ENCODE assay signal across 8 cellular contexts in the genomic region with DNA sequence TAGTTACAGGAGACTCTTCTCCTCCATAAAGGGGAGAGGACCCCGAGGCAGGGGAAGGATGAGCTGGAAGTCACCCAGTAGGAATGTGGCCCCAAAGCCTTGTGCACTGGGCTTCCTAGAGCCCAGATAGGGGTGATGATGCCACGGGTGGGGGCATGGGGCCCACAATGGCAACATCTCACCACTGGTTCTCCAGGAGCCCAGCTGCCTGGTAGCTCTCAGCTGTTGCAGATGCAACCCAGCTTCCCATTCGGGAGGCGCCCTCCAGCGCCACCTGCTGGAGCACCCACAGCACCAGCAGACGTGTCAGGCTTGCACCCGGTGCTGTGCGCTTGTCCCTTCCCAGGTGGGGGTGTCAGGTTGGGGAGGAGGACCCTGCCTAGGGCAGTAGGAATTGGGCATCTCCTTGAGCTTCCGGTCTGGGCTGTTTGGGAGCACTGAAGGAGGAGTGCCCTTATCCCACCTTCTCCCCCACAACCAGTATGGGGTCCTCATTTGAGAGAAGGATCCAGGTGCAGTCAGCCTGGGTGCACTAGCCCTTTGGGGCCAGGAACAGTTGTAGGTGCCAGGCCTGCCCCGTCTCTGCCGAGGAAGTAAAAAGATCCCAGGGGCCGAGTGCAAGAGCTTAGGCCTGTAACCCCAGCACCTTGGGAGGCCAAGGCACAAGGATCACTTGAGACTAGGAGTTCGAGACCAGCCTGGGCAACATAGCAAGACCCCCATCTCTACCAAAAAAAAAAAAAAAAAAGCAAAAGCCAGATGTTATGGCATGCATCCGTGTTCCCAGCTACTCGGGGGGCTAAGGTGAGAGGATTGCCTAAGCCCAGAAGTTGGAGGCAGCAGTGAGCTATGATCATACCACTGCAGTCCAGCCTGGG. TPM values are rescaled to one million over a fixed set of nuclear protein-coding genes. Genes with fewer than 3 reads are reported as not detected.
DNase-seq lines count a peak whose midpoint lies in the region; ATAC-seq and TF ChIP-seq lines count a peak whose summit lies in the region.

No MANE protein-coding gene starts in this region.

- no peak overlapping the region for H3K4me3 ChIP-seq in Panc1 (ENCODE audit: low read depth in 2 of 2, low read length in 2 of 2)

- H3K27ac ChIP-seq in Panc1 (ENCODE audit: low read length) = no peak overlapping the region

- no peaks in the 10 kb centered on the region for H3K27me3 ChIP-seq in Panc1 (ENCODE audit: control insufficient read depth, insufficient read depth, low read length)

- in situ Hi-C loops in Panc1 (cut with HindIII; ENCODE audit: low pct_unique_long_range_greater_than_20kb, low sequenced_read_pairs) = no loop called here

- peaks cover 7% of the 10 kb centered on the region for H3K4me1 Mint-ChIP-seq in activated T-cell treated with anti-CD3 and anti-CD28 coated beads, Interleukin-2, amount 50 U/mL, for 24 hours (ENCODE audit: low read depth)
- H3K4me1 Mint-ChIP-seq in nephron progenitor cell = peaks cover 21% of the 10 kb centered on the region

- H3K27ac Mint-ChIP-seq in activated T-cell treated with anti-CD3 and anti-CD28 coated beads, Interleukin-2, amount 50 U/mL, for 24 hours = peak overlapping the region; percentile 50
- no peak overlapping the region for H3K27ac Mint-ChIP-seq in nephron progenitor cell

- DNase-seq in CD1c-positive myeloid dendritic cell (ENCODE audit: extremely low spot score) = peak; percentile 82
- DNase-seq in HEK293T (ENCODE audit: extremely low spot score) = peak; percentile 93
- DNase-seq in Panc1 (ENCODE audit: low read depth, low spot score) = peak; percentile 51
- peak; percentile 88 for DNase-seq in activated T-cell treated with anti-CD3 and anti-CD28 coated beads, Interleukin-2, amount 50 U/mL, for 24 hours
- DNase-seq in fibroblast of gingiva (ENCODE audit: low read depth) = peak; percentile 54
- peak; percentile 67 for DNase-seq in nephron progenitor cell
- DNase-seq in stimulated activated naive CD8-positive, alpha-beta T cell treated with anti-CD3 and anti-CD28 coated beads, Interleukin-15, Interleukin-2, amounts not matched to agents 100 U/mL and 50 U/mL, for 24 hours = peak; percentile 88

- no peaks in the 10 kb centered on the region for H3K4me1 ChIP-seq in Panc1 (ENCODE audit: control insufficient read depth, insufficient read depth, low read length)

- BruUV-seq in Panc1 (replicated peaks; lab: Mats Ljungman, UMichigan) = no TSS peak

- CTCF ChIA-PET in HEK293T (lab: Yijun Ruan, JAX) (interaction anchor here (0.5 to 3.6 kb wide), 47 partner anchors 9 to 1184 kb away, joined by 3 to 53 read pairs (median 4); partner anchors contain the start of genes C16orf92, CDIPT, KCTD13 and KIF22), Panc1 (lab: Charles Lee) (interaction anchor here (0.5 to 1.2 kb wide), 15 partner anchors 8 to 244 kb away, joined by 3 to 11 read pairs (median 6); partner anchors contain the start of genes ASPHD1, MVP, SEZ6L2 and TLCD3B)

- H3K27me3 Mint-ChIP-seq in activated T-cell treated with anti-CD3 and anti-CD28 coated beads, Interleukin-2, amount 50 U/mL, for 24 hours = no peaks in the 10 kb centered on the region
- H3K27me3 Mint-ChIP-seq in nephron progenitor cell (ENCODE audit: low read depth, poor library complexity) = peaks cover 34% of the 10 kb centered on the region

- POLR2A ChIA-PET in HEK293T (lab: Yijun Ruan, JAX) = interaction anchor here (0.7 to 4.9 kb wide), 11 partner anchors 9 to 148 kb away, joined by 3 to 32 read pairs (median 5); partner anchors contain the start of genes CDIPT, KCTD13, KIF22 and MAZ
- POLR2A ChIA-PET in Panc1 (lab: Charles Lee) = no interaction called here

- H3K4me3 Mint-ChIP-seq in activated T-cell treated with anti-CD3 and anti-CD28 coated beads, Interleukin-2, amount 50 U/mL, for 24 hours = no peak overlapping the region
- no peak overlapping the region for H3K4me3 Mint-ChIP-seq in nephron progenitor cell

- H3K9me3 Mint-ChIP-seq in activated T-cell treated with anti-CD3 and anti-CD28 coated beads, Interleukin-2, amount 50 U/mL, for 24 hours = no peaks in the 10 kb centered on the region
- H3K9me3 Mint-ChIP-seq in nephron progenitor cell = no peaks in the 10 kb centered on the region

- intact Hi-C loops in Panc1 (cut with micrococcal nuclease; ENCODE audit: unreplicated experiment) = no loop called here

- H3K36me3 Mint-ChIP-seq in activated T-cell treated with anti-CD3 and anti-CD28 coated beads, Interleukin-2, amount 50 U/mL, for 24 hours (ENCODE audit: low read depth) = peaks cover 49% of the 10 kb centered on the region
- no peaks in the 10 kb centered on the region for H3K36me3 Mint-ChIP-seq in nephron progenitor cell (ENCODE audit: low read depth)

- H3K9me3 ChIP-seq in Panc1 (ENCODE audit: control insufficient read depth, insufficient read depth, low read depth, low read length) = no peaks in the 10 kb centered on the region

- ATAC-seq in Panc1 (peak; percentile 91), HG03175 (IDR thresholded peaks at IDR 0.05; ENCODE audit: unreplicated experiment) (no peak)
- peak; percentile 92 for ATAC-seq in stimulated activated naive CD8-positive, alpha-beta T cell treated with anti-CD3 and anti-CD28 coated beads, Interleukin-15, Interleukin-2, amounts not matched to agents 100 U/mL and 50 U/mL, for 24 hours

- peak; percentile 92 for TF ChIP-seq CTCF in Panc1 (IDR thresholded peaks at IDR 0.05)
- peak; percentile 67 for TF ChIP-seq CTCF in nephron progenitor cell (IDR thresholded peaks at IDR 0.05)

- H3K36me3 ChIP-seq in Panc1 (ENCODE audit: control insufficient read depth, insufficient read depth, low read length) = no peaks in the 10 kb centered on the region

TF ChIP-seq in HEK293T, 16 proteins besides CTCF, POLR2A, EP300 and RAD21:
- no peak for TF ChIP-seq ELF4 (IDR thresholded peaks at IDR 0.05)
- TF ChIP-seq ZNF384 (IDR thresholded peaks at IDR 0.05) = 0 out of 2 replicates have a peak, but pooled peaks have one; percentile 28
- TF ChIP-seq LEF1 (IDR thresholded peaks at IDR 0.05; ENCODE audit: borderline replicate concordance) = no peak
- TF ChIP-seq SUZ12 (IDR thresholded peaks at IDR 0.05) = no peak
- no peak for TF ChIP-seq ARNT (IDR thresholded peaks at IDR 0.05)
- no peak for TF ChIP-seq NFRKB (IDR thresholded peaks at IDR 0.05)

RNA-seq across cellular contexts. Expression of gene CDIPT, which starts 14.4 kb away (rescaled TPM):
- total RNA-seq in Panc1 (2021; ENCODE audit: unreplicated experiment) = 71.6 TPM
- polyA plus RNA-seq in Panc1 (2012; ENCODE audit: insufficient read length) = 136 TPM

RNA-seq across cellular contexts. Expression of gene MVP, which starts 28.4 kb away (rescaled TPM):
- 107 TPM for total RNA-seq in Panc1 (2021; ENCODE audit: unreplicated experiment)
- 210 TPM for polyA plus RNA-seq in Panc1 (2012; ENCODE audit: insufficient read length)

RNA-seq across cellular contexts. Expression of gene PAGR1, which starts 32.7 kb away (rescaled TPM):
- total RNA-seq in Panc1 (2021; ENCODE audit: unreplicated experiment) = 42.5 TPM
- polyA plus RNA-seq in Panc1 (2012; ENCODE audit: insufficient read length) = 41.6 TPM

RNA-seq across cellular contexts. Expression of gene PRRT2, which starts 36.7 kb away (rescaled TPM):
- total RNA-seq in Panc1 (2021; ENCODE audit: unreplicated experiment) = 9.7 TPM
- polyA plus RNA-seq in Panc1 (2012; ENCODE audit: insufficient read length) = 7.7 TPM

RNA-seq across cellular contexts. Expression of gene MAZ, which starts 42.3 kb away (rescaled TPM):
- total RNA-seq in Panc1 (2021; ENCODE audit: unreplicated experiment) = 426 TPM
- polyA plus RNA-seq in Panc1 (2012; ENCODE audit: insufficient read length) = 591 TPM
